12 cellular contexts compared by ENCODE assay signal in the genomic region with DNA sequence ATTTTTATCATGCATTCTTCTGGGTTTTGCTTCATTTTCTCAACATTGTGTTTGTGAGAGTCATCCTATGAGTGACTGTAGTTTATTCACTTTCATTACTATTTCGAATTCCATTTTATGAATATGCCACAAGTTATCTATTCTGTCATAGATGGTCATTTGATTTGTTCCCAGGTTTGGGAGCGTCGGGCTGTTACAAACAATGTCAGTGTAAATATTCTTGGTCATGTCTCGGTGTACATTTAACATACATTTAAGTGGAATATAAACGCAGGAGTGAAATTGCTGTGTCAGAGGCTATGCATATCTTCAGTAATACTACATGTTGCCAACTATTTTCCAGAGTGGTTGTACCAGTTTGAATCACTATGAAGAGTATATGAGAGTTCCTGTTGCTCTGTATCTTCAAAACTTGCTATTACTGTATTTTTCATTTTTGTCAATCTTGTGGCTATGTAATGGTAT. TPM values are rescaled to one million over a fixed set of nuclear protein-coding genes. Genes with fewer than 3 reads are reported as not detected.
A peak's percentile ranks its signal among the peaks of the same experiment; 100 is the strongest.
DNase-seq lines count a peak whose midpoint lies in the region; ATAC-seq and TF ChIP-seq lines count a peak whose summit lies in the region.
"Had no signal": no experiment of that assay in that cellular context is flagged by ENCODE, and none has a peak within 500 bp of the region (broad histone marks: within the 10 kb centered on the region; RNA-seq: fewer than 3 reads in every experiment).

No MANE protein-coding gene starts in this region.

- no peak for DNase-seq in stimulated activated CD4-positive, alpha-beta T cell treated with anti-CD3 and anti-CD28 coated beads, Interleukin-2, amount 100 ng/mL, for 24 hours
- DNase-seq in NCI-H774 (lab: John Stamatoyannopoulos, UW): no peak
- DNase-seq: activated CD4-positive, alpha-beta T cell treated with anti-CD3 and anti-CD28 coated beads for 4 hours; islet precursor cell; NCI-H446 treated with DMSO at 0.1 percent for 48 hours; thyroid gland had no signal

- H3K9ac ChIP-seq in KMS-11 (no peak overlapping the region), neural cell (ENCODE audit: low read length) (no peak overlapping the region)

- H3F3A ChIP-seq in DOHH2 (ENCODE audit: control insufficient read depth, insufficient read depth) (no peaks in the 10 kb centered on the region), neural cell (ENCODE audit: insufficient read depth, low read length, poor library complexity, severe bottlenecking) (no peaks in the 10 kb centered on the region)

- H3K27ac Mint-ChIP-seq in brain: peak overlapping the region in 2 of 5 experiments; percentile 98 to 99

- peak overlapping the region; percentile 89 to 96 (median 94) for H3K4me3 Mint-ChIP-seq in brain

- H3K36me3 ChIP-seq in DOHH2 (ENCODE audit: control insufficient read depth, low read length): peaks cover 8% of the 10 kb centered on the region; the same call in 1 of the 2 replicates
- no peaks in the 10 kb centered on the region for H3K36me3 ChIP-seq in KMS-11 (ENCODE audit: insufficient read depth)
- H3K36me3 ChIP-seq in neural cell (ENCODE audit: insufficient read depth, low read length): no peaks in the 10 kb centered on the region
- H3K36me3 ChIP-seq: ascending aorta, thyroid gland had no signal

- TF ChIP-seq CTCF in DOHH2 (IDR thresholded peaks at IDR 0.05; ENCODE audit: low read depth, low read length, poor library complexity, severe bottlenecking) (no peak), KMS-11 (conservative IDR thresholded peaks at IDR 0.05; ENCODE audit: low read depth, low read length) (no peak), brain (conservative IDR thresholded peaks at IDR 0.05) (no peak), neural cell (IDR thresholded peaks at IDR 0.05; ENCODE audit: poor library complexity, severe bottlenecking) (no peak)

- H2AFZ ChIP-seq in KMS-11 (ENCODE audit: low read depth) (no peak overlapping the region), neural cell (ENCODE audit: low read depth, low read length) (no peak overlapping the region)

- peaks cover 14% of the 10 kb centered on the region for H3K27me3 ChIP-seq in DOHH2 (ENCODE audit: control insufficient read depth, low read length)
- no peaks in the 10 kb centered on the region for H3K27me3 ChIP-seq in KMS-11 (ENCODE audit: insufficient read depth, low read depth)
- H3K27me3 ChIP-seq in neural cell (ENCODE audit: insufficient read depth, low read depth, low read length): no peaks in the 10 kb centered on the region
- H3K27me3 ChIP-seq: ascending aorta, thyroid gland had no signal

- H3K79me2 ChIP-seq in DOHH2 (ENCODE audit: control insufficient read depth, low read length) (peaks cover 37% of the 10 kb centered on the region), KMS-11 (ENCODE audit: insufficient read depth, low read depth) (peaks cover 45% of the 10 kb centered on the region; the same call in 1 of the 2 replicates), neural cell (replicated peaks; ENCODE audit: insufficient read depth, low read length) (peaks cover 60% of the 10 kb centered on the region)

- no peak for ATAC-seq in GM21360 (IDR thresholded peaks at IDR 0.05; ENCODE audit: unreplicated experiment)

- H3K27me3 Mint-ChIP-seq in brain: peaks cover 6% of the 10 kb centered on the region

- peaks cover 62% of the 10 kb centered on the region for H3K4me1 Mint-ChIP-seq in brain

- H3K4me3 ChIP-seq in DOHH2 (ENCODE audit: low read length) (peak overlapping the region; percentile 8; the same call in 1 of the 2 replicates), KMS-11 (IDR thresholded peaks at IDR 0.05; ENCODE audit: insufficient read depth, low read depth, low read length) (no peak overlapping the region), neural cell (ENCODE audit: low read length) (peak overlapping the region; percentile 81)
- H3K4me3 ChIP-seq: ascending aorta, thyroid gland had no signal

- no peaks in the 10 kb centered on the region for H4K20me1 ChIP-seq in DOHH2 (ENCODE audit: control insufficient read depth, insufficient read depth, low read depth, low read length)
- no peaks in the 10 kb centered on the region for H4K20me1 ChIP-seq in KMS-11 (ENCODE audit: insufficient read depth)
- H4K20me1 ChIP-seq in neural cell (ENCODE audit: insufficient read depth): no peaks in the 10 kb centered on the region

- TF ChIP-seq RAD21 in neural cell (conservative IDR thresholded peaks at IDR 0.05): no peak

- H3K4me1 ChIP-seq in DOHH2 (ENCODE audit: control insufficient read depth, low read length): peaks cover 22% of the 10 kb centered on the region
- H3K4me1 ChIP-seq in KMS-11 (ENCODE audit: low read depth, poor library complexity, severe bottlenecking): peaks cover 20% of the 10 kb centered on the region

- TF ChIP-seq EP300 in neural cell (conservative IDR thresholded peaks at IDR 0.05; ENCODE audit: poor library complexity, severe bottlenecking): no peak

- H3K9me3 ChIP-seq in DOHH2 (ENCODE audit: control insufficient read depth, insufficient read depth, low read length) (peaks cover 23% of the 10 kb centered on the region), neural cell (ENCODE audit: low read length) (peaks cover 3% of the 10 kb centered on the region)
- H3K9me3 ChIP-seq: thyroid gland had no signal

- H3K4me2 ChIP-seq in DOHH2 (ENCODE audit: low read length) (peak overlapping the region; percentile 15; the same call in 1 of the 2 replicates), KMS-11 (0 out of 2 replicates have a peak overlapping the region, but pooled peaks have one; percentile 5), neural cell (ENCODE audit: low read length) (peak overlapping the region; percentile 81)

- H3K9me3 Mint-ChIP-seq in brain: peaks cover 29 to 64% (median 51%) of the 10 kb centered on the region in 5 experiments

- H3K9me2 ChIP-seq in DOHH2 (replicated peaks; ENCODE audit: control insufficient read depth, low read length): no peaks in the 10 kb centered on the region
- no peaks in the 10 kb centered on the region for H3K9me2 ChIP-seq in neural cell (ENCODE audit: insufficient read depth, low read length)

- no peak overlapping the region for H3K27ac ChIP-seq in DOHH2 (ENCODE audit: low read depth, low read length)
- no peak overlapping the region for H3K27ac ChIP-seq in KMS-11
- H3K27ac ChIP-seq in neural cell (ENCODE audit: low read length): no peak overlapping the region
- H3K27ac ChIP-seq: ascending aorta, thyroid gland had no signal

- peaks cover 66% of the 10 kb centered on the region for H3K36me3 Mint-ChIP-seq in brain

TF ChIP-seq in neural cell, 6 proteins besides CTCF, POLR2A, EP300 and RAD21:
- TF ChIP-seq SMC3 (conservative IDR thresholded peaks at IDR 0.05; ENCODE audit: poor library complexity) (no peak), TAF1 (IDR thresholded peaks at IDR 0.05; ENCODE audit: low read depth) (no peak), REST (IDR thresholded peaks at IDR 0.05; ENCODE audit: borderline replicate concordance) (no peak), EZH2 (IDR thresholded peaks at IDR 0.05; ENCODE audit: borderline replicate concordance, insufficient read depth, low read length, poor library complexity, severe bottlenecking) (no peak), POLR2AphosphoS5 (IDR thresholded peaks at IDR 0.05) (no peak), MXI1 (conservative IDR thresholded peaks at IDR 0.05; ENCODE audit: poor library complexity, severe bottlenecking) (no peak)

RNA-seq across cellular contexts. Expression of gene TRIM44, which starts 2.4 kb away (rescaled TPM):
- polyA plus RNA-seq in brain (ENCODE audit: insufficient read depth, low read depth, low replicate concordance) (39.8 TPM), neural cell (14.9 and 17.1 TPM in 2 replicates)
- 21.4 and 26.7 TPM in 2 replicates for polyA minus RNA-seq in neural cell

RNA-seq across cellular contexts. Expression of gene FJX1, which starts 46.7 kb away (rescaled TPM):
- polyA plus RNA-seq in brain (ENCODE audit: insufficient read depth, low read depth, low replicate concordance) (8.1 TPM), neural cell (56.3 and 60.5 TPM in 2 replicates)
- polyA minus RNA-seq in neural cell: 76.6 and 96.9 TPM in 2 replicates

Comparison
In these comparisons a context has a peak if more than half of its experiments do, and no peak if none do; other contexts are left out.
1. H3K4me2 ChIP-seq: peak in every context shown above with its lines; median percentile 81 in neural cell; 15 in DOHH2; 5 in KMS-11.